ENCODE assay signal across 16 cellular contexts in the genomic region with DNA sequence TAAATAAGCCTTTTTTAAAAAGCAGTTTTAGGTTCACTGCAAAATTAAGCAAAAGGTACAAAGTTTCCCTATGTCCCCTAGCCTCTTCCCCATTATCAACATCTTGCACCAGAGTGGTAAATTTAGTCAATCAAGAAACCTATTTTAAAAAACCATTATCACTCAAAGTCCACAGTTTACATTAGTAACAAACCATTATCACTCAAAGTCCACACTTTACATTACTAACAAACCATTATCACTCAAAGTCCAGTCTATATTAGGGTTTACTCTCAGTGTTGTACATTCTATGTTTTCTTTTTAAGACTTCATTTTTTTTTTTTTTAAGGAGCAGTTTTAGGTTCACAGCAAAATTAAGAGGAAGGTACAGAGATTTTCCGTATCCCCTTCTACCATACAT.
A peak's percentile ranks its signal among the peaks of the same experiment; 100 is the strongest.
DNase-seq lines count a peak whose midpoint lies in the region; ATAC-seq, FAIRE-seq and TF ChIP-seq lines count a peak whose summit lies in the region.
"Had no signal": no experiment of that assay in that cellular context is flagged by ENCODE, and none has a peak within 500 bp of the region (broad histone marks: within the 10 kb centered on the region; RNA-seq: fewer than 3 reads in every experiment).

No MANE protein-coding gene starts in this region.

- no peaks in the 10 kb centered on the region for H3K9me3 ChIP-seq in H9 (ENCODE audit: control insufficient read depth, low read depth, low read length)
- no peaks in the 10 kb centered on the region for H3K9me3 ChIP-seq in K562 (replicated peaks; ENCODE audit: control insufficient read depth, insufficient read depth, low read depth, low read length)
- no peaks in the 10 kb centered on the region for H3K9me3 ChIP-seq in endothelial cell of umbilical vein (replicated peaks; ENCODE audit: control insufficient read depth, insufficient read depth, low read length)
- no peaks in the 10 kb centered on the region for H3K9me3 ChIP-seq in SJCRH30 (replicated peaks)

- no peak overlapping the region for H3K23ac ChIP-seq in H9 (ENCODE audit: insufficient read length, low read depth, low read length)

- H2BK20ac ChIP-seq in H9 (ENCODE audit: low read depth, low read length, poor library complexity, severe bottlenecking): no peak overlapping the region

- no peaks in the 10 kb centered on the region for H3K27me3 ChIP-seq in H9 (ENCODE audit: insufficient read depth, low read length)
- H3K27me3 ChIP-seq in K562 (ENCODE audit: control insufficient read depth in 2 of 2, insufficient read depth in 2 of 2, low read length in 2 of 2): no peaks in the 10 kb centered on the region
- H3K27me3 ChIP-seq in endothelial cell of umbilical vein (ENCODE audit: control insufficient read depth in 2 of 2, insufficient read depth in 2 of 2, low read length in 2 of 2): no peaks in the 10 kb centered on the region
- no peaks in the 10 kb centered on the region for H3K27me3 ChIP-seq in SJCRH30

- H3K4me1 ChIP-seq in H9 (ENCODE audit: insufficient read depth, low read length): no peaks in the 10 kb centered on the region
- no peaks in the 10 kb centered on the region for H3K4me1 ChIP-seq in K562 (replicated peaks in 1 of 2; ENCODE audit: control insufficient read depth in 2 of 2, insufficient read depth in 2 of 2, low read length in 2 of 2)
- peaks cover 17% of the 10 kb centered on the region for H3K4me1 ChIP-seq in endothelial cell of umbilical vein (ENCODE audit: control insufficient read depth, extremely low read depth, insufficient read depth, low read length)
- no peaks in the 10 kb centered on the region for H3K4me1 ChIP-seq in SJCRH30

- H3K79me1 ChIP-seq in H9 (ENCODE audit: insufficient read depth, low read depth, low read length, poor library complexity, severe bottlenecking): no peaks in the 10 kb centered on the region

- dilution Hi-C loops in endothelial cell of umbilical vein (cut with MboI; ENCODE audit: extremely low pct_ligation_motif_present, low sequenced_read_pairs): no loop called here

- in situ Hi-C loops in K562 (cut with MboI): no loop called here

- H3K79me2 ChIP-seq in H9 (ENCODE audit: insufficient read depth, low read length): no peaks in the 10 kb centered on the region
- H3K79me2 ChIP-seq in K562 (ENCODE audit: control insufficient read depth, insufficient read depth, low read length): no peaks in the 10 kb centered on the region
- no peaks in the 10 kb centered on the region for H3K79me2 ChIP-seq in endothelial cell of umbilical vein (ENCODE audit: control insufficient read depth, insufficient read depth, low read length)

- no TSS peak for BruUV-seq in K562 (replicated peaks; lab: Mats Ljungman, UMichigan)
- no TSS peak for BruUV-seq in endothelial cell of umbilical vein (replicated peaks; lab: Mats Ljungman, UMichigan)

- no peaks in the 10 kb centered on the region for H3K9me3 Mint-ChIP-seq in H9
- H3K9me3 Mint-ChIP-seq: CD4-positive, alpha-beta memory T cell had no signal

- peaks cover 5 to 6% of the 10 kb centered on the region in 2 experiments for H3K4me1 Mint-ChIP-seq in H9

- CTCF ChIA-PET in K562 (lab: Yijun Ruan, JAX; ENCODE audit: low intra/inter-chr PET ratio) (no interaction called here), endothelial cell of umbilical vein (lab: Charles Lee) (interaction anchor here (5.8 kb wide), 1 partner anchor 738 kb away, joined by 41 read pairs; no protein-coding TSS in a partner anchor)

- H3K23me2 ChIP-seq in H9 (ENCODE audit: insufficient read length, low read depth, low read length, poor library complexity, severe bottlenecking): no peaks in the 10 kb centered on the region

- FAIRE-seq in A204.1 (lab: Jason Lieb, UNC) (peak; percentile 21), K562 (lab: Jason Lieb, UNC) (no peak), endothelial cell of umbilical vein (lab: Jason Lieb, UNC) (no peak)
- FAIRE-seq: GM12892 had no signal

- TF ChIP-seq CTCF in H9 (conservative IDR thresholded peaks at IDR 0.05) (no peak), K562 (IDR thresholded peaks at IDR 0.05 in 2 of 3, conservative IDR thresholded peaks at IDR 0.05 in 1 of 3; ENCODE audit: insufficient read depth in 2 of 3, low read depth in 1 of 3, low read length in 3 of 3) (no peak), endothelial cell of umbilical vein (IDR thresholded peaks at IDR 0.05; ENCODE audit: extremely low read depth in 1 of 2, insufficient read depth in 1 of 2, low read depth in 1 of 2, low read length in 2 of 2) (no peak)

- H3K36me3 ChIP-seq in K562 (ENCODE audit: control insufficient read depth, insufficient read depth, low read length): peaks cover 16% of the 10 kb centered on the region; the same call in 2 of the 3 replicates
- no peaks in the 10 kb centered on the region for H3K36me3 ChIP-seq in endothelial cell of umbilical vein (ENCODE audit: control insufficient read depth in 2 of 2, extremely low read depth in 1 of 2, insufficient read depth in 2 of 2, low read length in 2 of 2)
- peaks cover 14% of the 10 kb centered on the region; the same call in 1 of the 2 replicates for H3K36me3 ChIP-seq in SJCRH30

- H3K9me1 ChIP-seq in K562 (ENCODE audit: control insufficient read depth, insufficient read depth, low read length) (no peaks in the 10 kb centered on the region), endothelial cell of umbilical vein (replicated peaks; ENCODE audit: control insufficient read depth, extremely low read depth, insufficient read depth, low read length) (no peaks in the 10 kb centered on the region)

- no peak overlapping the region for H3K4me3 Mint-ChIP-seq in H9
- H3K4me3 Mint-ChIP-seq: CD4-positive, alpha-beta memory T cell had no signal

- no peak overlapping the region for H2BK120ac ChIP-seq in H9 (ENCODE audit: low read depth, low read length, poor library complexity, severe bottlenecking)

- peak overlapping the region in 2 of 3 experiments; percentile 19 to 52; a peak in 2 of 7 replicates for H3K27ac Mint-ChIP-seq in H9

- no peak for TF ChIP-seq POLR2A in K562 (conservative IDR thresholded peaks at IDR 0.05)
- no peak for TF ChIP-seq POLR2A in endothelial cell of umbilical vein (IDR thresholded peaks at IDR 0.05; ENCODE audit: low read depth, low read length)

- ATAC-seq in K562 (no peak; the same call in 2 of the 3 replicates), SK-N-SH treated with all-trans-retinoic acid at 6 μM for 48 hours (no peak)
- ATAC-seq: HCT116 had no signal

- H2AK5ac ChIP-seq in H9 (ENCODE audit: insufficient read length, low read length): no peak overlapping the region

- H4K20me1 ChIP-seq in H9 (ENCODE audit: control insufficient read depth, insufficient read depth, insufficient read length) (no peaks in the 10 kb centered on the region), K562 (replicated peaks; ENCODE audit: control insufficient read depth, insufficient read depth, low read length) (no peaks in the 10 kb centered on the region), endothelial cell of umbilical vein (replicated peaks; ENCODE audit: control insufficient read depth, extremely low read depth, insufficient read depth, low read length) (no peaks in the 10 kb centered on the region)

- H3K56ac ChIP-seq in H9 (ENCODE audit: insufficient read length, low read depth, low read length): no peak overlapping the region

- no peak overlapping the region for H3K9ac ChIP-seq in H9 (ENCODE audit: extremely low read depth, insufficient read length, low read length)
- H3K9ac ChIP-seq in K562 (ENCODE audit: insufficient read depth in 1 of 2, low read depth in 2 of 2, low read length in 2 of 2): no peak overlapping the region
- no peak overlapping the region for H3K9ac ChIP-seq in endothelial cell of umbilical vein (replicated peaks; ENCODE audit: extremely low read depth, insufficient read depth, low read length)

- H3K14ac ChIP-seq in H9 (ENCODE audit: insufficient read depth, low read length): no peak overlapping the region

- no peak overlapping the region for H4K8ac ChIP-seq in H9 (replicated peaks; ENCODE audit: insufficient read length, low read depth, low read length)

- no peak overlapping the region for H2AFZ ChIP-seq in H9 (ENCODE audit: low read length)
- H2AFZ ChIP-seq in K562 (ENCODE audit: low read depth, low read length): no peak overlapping the region
- no peak overlapping the region for H2AFZ ChIP-seq in endothelial cell of umbilical vein (ENCODE audit: low read depth, low read length)

- no peak overlapping the region for H3K4me2 ChIP-seq in H9 (ENCODE audit: insufficient read depth, insufficient read length, low read length)
- H3K4me2 ChIP-seq in K562 (ENCODE audit: insufficient read depth, low read length): no peak overlapping the region
- peak overlapping the region; percentile 24 for H3K4me2 ChIP-seq in endothelial cell of umbilical vein (ENCODE audit: insufficient read depth, low read length)

- peaks cover 3 to 7% (median 7%) of the 10 kb centered on the region in 3 experiments; a peak in 6 of 7 replicates for H3K36me3 Mint-ChIP-seq in H9 (ENCODE audit: insufficient read depth in 1 of 3, low read depth in 3 of 3)

- H3K4me3 ChIP-seq in K562 (no peak overlapping the region), endothelial cell of umbilical vein (replicated peaks in 1 of 3; ENCODE audit: insufficient read depth in 1 of 3, low read depth in 1 of 3, low read length in 3 of 3) (no peak overlapping the region), SJCRH30 (no peak overlapping the region)

- no peak overlapping the region for H3T11ph ChIP-seq in H9 (ENCODE audit: low read length)

- no CpG with 5 or more reads among the region's 1 CpG for WGBS in H9 (ENCODE audit: extremely low coverage, insufficient read length, low lambda C conversion rate)
- WGBS in K562 (ENCODE audit: insufficient coverage, low coverage, missing lambda C conversion rate): 86% methylated on average over 1 of the region's 1 CpG

- no peak overlapping the region for H3K18ac ChIP-seq in H9 (ENCODE audit: insufficient read length, low read depth, low read length)

- H3K27ac ChIP-seq in H9 (ENCODE audit: insufficient read length, low read depth, low read length): no peak overlapping the region
- no peak overlapping the region for H3K27ac ChIP-seq in K562 (ENCODE audit: extremely low read depth, low read depth, low read length)
- no peak overlapping the region for H3K27ac ChIP-seq in endothelial cell of umbilical vein (ENCODE audit: insufficient read depth, low read depth, low read length)
- H3K27ac ChIP-seq in SJCRH30: no peak overlapping the region

- intact Hi-C loops in K562 (cut with micrococcal nuclease) (loop anchor here (10.0 kb wide), 1 partner anchor 685 kb away; no protein-coding TSS in a partner anchor), endothelial cell of umbilical vein (cut with micrococcal nuclease) (loop anchor here (1.0 to 10.0 kb wide), 6 partner anchors 52 to 1043 kb away; no protein-coding TSS in a partner anchor)

- no peak overlapping the region for H4K91ac ChIP-seq in H9 (ENCODE audit: insufficient read length, low read depth, low read length)

- no peak for TF ChIP-seq EP300 in K562 (IDR thresholded peaks at IDR 0.05; ENCODE audit: low read length)

- H2BK15ac ChIP-seq in H9 (ENCODE audit: low read depth, low read length): no peak overlapping the region

- POLR2A ChIA-PET in K562 (lab: Yijun Ruan, JAX): no interaction called here
- POLR2A ChIA-PET in endothelial cell of umbilical vein (lab: Charles Lee): no interaction called here

- no peaks in the 10 kb centered on the region for H3K27me3 Mint-ChIP-seq in H9 (ENCODE audit: low read depth)
- H3K27me3 Mint-ChIP-seq: CD4-positive, alpha-beta memory T cell had no signal

- H2BK5ac ChIP-seq in H9 (ENCODE audit: insufficient read length, low read length): no peak overlapping the region

- H2BK12ac ChIP-seq in H9 (ENCODE audit: insufficient read length, low read depth, low read length): no peak overlapping the region

- no peak overlapping the region for H4K5ac ChIP-seq in H9 (ENCODE audit: insufficient read length, low read depth, low read length)

- no peak overlapping the region for H3K4ac ChIP-seq in H9 (ENCODE audit: low read depth, low read length)

- TF ChIP-seq RAD21 in K562 (CRISPR knock-in tag; conservative IDR thresholded peaks at IDR 0.05 in 1 of 2, IDR thresholded peaks at IDR 0.05 in 1 of 2): no peak

- no peak for DNase-seq in H9
- no peak for DNase-seq in K562 (ENCODE audit: extremely low read depth in 1 of 4, low spot score in 3 of 4)
- no peak for DNase-seq in endothelial cell of umbilical vein (ENCODE audit: low read depth, low spot score)
- no peak for DNase-seq in DMS79 treated with DMSO at 0.1 percent for 48 hours (lab: John Stamatoyannopoulos, UW)
- DNase-seq in SJCRH30: no peak
- no peak for DNase-seq in KG1 (lab: John Stamatoyannopoulos, UW)
- DNase-seq: 8988T; C1 segment of cervical spinal cord; Calu3; CD4-positive, alpha-beta memory T cell; COR-L47; DND-41 had no signal
